In genomic region chr2:164826293-164827243, GRCh38 we compare ENCODE assay signal across 9 cellular contexts. TPM values are rescaled to one million over a fixed set of nuclear protein-coding genes. Genes with fewer than 3 reads are reported as not detected.
DNase-seq lines count a peak whose midpoint lies in the region; ATAC-seq, FAIRE-seq and TF ChIP-seq lines count a peak whose summit lies in the region.
"Had no signal": no experiment of that assay in that cellular context is flagged by ENCODE, and none has a peak within 500 bp of the region (broad histone marks: within the 10 kb centered on the region; RNA-seq: fewer than 3 reads in every experiment).

No MANE protein-coding gene starts in this region.

- ATAC-seq in stimulated activated naive CD8-positive, alpha-beta T cell treated with anti-CD3 and anti-CD28 coated beads, Interleukin-15, amount 100 ng/mL, for 72 hours: peak; percentile 81
- no peak for ATAC-seq in stimulated activated naive CD8-positive, alpha-beta T cell treated with anti-CD3 and anti-CD28 coated beads, Interleukin-15, Interleukin-2, amounts not matched to agents 100 U/mL and 50 U/mL, for 24 hours
- no peak for ATAC-seq in GM18861 (IDR thresholded peaks at IDR 0.05; ENCODE audit: unreplicated experiment)

- no peak for FAIRE-seq in astrocyte (lab: Jason Lieb, UNC)

- H3K27me3 ChIP-seq in astrocyte (ENCODE audit: insufficient read depth, low read length): no peaks in the 10 kb centered on the region

- H3K9ac ChIP-seq in astrocyte (ENCODE audit: low read length): no peak overlapping the region

- H3K36me3 Mint-ChIP-seq in astrocyte (ENCODE audit: low read depth, unreplicated experiment): no peaks in the 10 kb centered on the region
- H3K36me3 Mint-ChIP-seq: CD8-positive, alpha-beta memory T cell had no signal

- H3K27ac ChIP-seq in astrocyte (ENCODE audit: low read depth, low read length): no peak overlapping the region

- TF ChIP-seq CTCF in astrocyte (IDR thresholded peaks at IDR 0.05; ENCODE audit: insufficient read depth, low read depth, low read length): no peak

- H4K20me1 ChIP-seq in astrocyte (ENCODE audit: insufficient read depth, low read length): no peaks in the 10 kb centered on the region

- peak overlapping the region; percentile 7 to 65 for H3K4me3 Mint-ChIP-seq in stimulated activated naive CD8-positive, alpha-beta T cell treated with anti-CD3 and anti-CD28 coated beads, Interleukin-15, amount 100 ng/mL, for 72 hours
- H3K4me3 Mint-ChIP-seq in astrocyte (ENCODE audit: unreplicated experiment): no peak overlapping the region
- H3K4me3 Mint-ChIP-seq: CD8-positive, alpha-beta memory T cell had no signal

- peaks cover 7% of the 10 kb centered on the region for H3K4me1 Mint-ChIP-seq in stimulated activated naive CD8-positive, alpha-beta T cell treated with anti-CD3 and anti-CD28 coated beads, Interleukin-15, amount 100 ng/mL, for 72 hours
- H3K4me1 Mint-ChIP-seq in astrocyte (ENCODE audit: low read depth, unreplicated experiment): no peaks in the 10 kb centered on the region
- H3K4me1 Mint-ChIP-seq: CD8-positive, alpha-beta memory T cell had no signal

- H3K4me2 ChIP-seq in astrocyte (ENCODE audit: low read length): no peak overlapping the region

- DNase-seq in stimulated activated naive CD8-positive, alpha-beta T cell treated with anti-CD3 and anti-CD28 coated beads, Interleukin-15, amount 100 ng/mL, for 72 hours: peak in 1 of 2 donors; percentile 13
- no peak for DNase-seq in stimulated activated naive CD8-positive, alpha-beta T cell treated with anti-CD3 and anti-CD28 coated beads, Interleukin-15, Interleukin-2, amounts not matched to agents 100 U/mL and 50 U/mL, for 24 hours
- no peak for DNase-seq in astrocyte (ENCODE audit: low read depth)
- peak; percentile 48 for DNase-seq in kidney tubule cell (ENCODE audit: low spot score)
- no peak for DNase-seq in SW 1271 (lab: John Stamatoyannopoulos, UW)
- DNase-seq in SHP77 (lab: John Stamatoyannopoulos, UW): no peak
- DNase-seq in NCI-H526 treated with DMSO at 0.1 percent for 48 hours (lab: John Stamatoyannopoulos, UW): no peak
- DNase-seq: CD8-positive, alpha-beta memory T cell had no signal

- no peaks in the 10 kb centered on the region for H3K79me2 ChIP-seq in astrocyte (ENCODE audit: insufficient read depth, low read length)

- H3K4me1 ChIP-seq in astrocyte (ENCODE audit: insufficient read depth, low read length): no peaks in the 10 kb centered on the region

- no peaks in the 10 kb centered on the region for H3K9me3 Mint-ChIP-seq in stimulated activated naive CD8-positive, alpha-beta T cell treated with anti-CD3 and anti-CD28 coated beads, Interleukin-15, amount 100 ng/mL, for 72 hours
- no peaks in the 10 kb centered on the region for H3K9me3 Mint-ChIP-seq in astrocyte (ENCODE audit: unreplicated experiment)

- no peaks in the 10 kb centered on the region for H3K27me3 Mint-ChIP-seq in stimulated activated naive CD8-positive, alpha-beta T cell treated with anti-CD3 and anti-CD28 coated beads, Interleukin-15, amount 100 ng/mL, for 72 hours
- H3K27me3 Mint-ChIP-seq in astrocyte (ENCODE audit: low read depth, unreplicated experiment): no peaks in the 10 kb centered on the region
- H3K27me3 Mint-ChIP-seq: CD8-positive, alpha-beta memory T cell had no signal

- peak overlapping the region; percentile 81 to 94 for H3K27ac Mint-ChIP-seq in stimulated activated naive CD8-positive, alpha-beta T cell treated with anti-CD3 and anti-CD28 coated beads, Interleukin-15, amount 100 ng/mL, for 72 hours
- peak overlapping the region; percentile 69 for H3K27ac Mint-ChIP-seq in astrocyte (ENCODE audit: unreplicated experiment)
- H3K27ac Mint-ChIP-seq: CD8-positive, alpha-beta memory T cell had no signal

- H3K9me3 ChIP-seq in astrocyte (ENCODE audit: insufficient read depth, low read depth, low read length): no peaks in the 10 kb centered on the region

- no peak overlapping the region for H3K4me3 ChIP-seq in astrocyte (ENCODE audit: insufficient read depth, low read depth, low read length)

- no peak overlapping the region for H2AFZ ChIP-seq in astrocyte (ENCODE audit: low read depth, low read length)

- H3K36me3 ChIP-seq in astrocyte (ENCODE audit: insufficient read depth, low read length): no peaks in the 10 kb centered on the region

RNA-seq across cellular contexts. Expression of gene COBLL1, which starts 15.1 kb away (rescaled TPM):
- total RNA-seq in astrocyte: 17.6 and 18.6 TPM in 2 replicates
- total RNA-seq: CD8-positive, alpha-beta memory T cell had no signal
